14 cellular contexts compared by ENCODE assay signal in the genomic region with DNA sequence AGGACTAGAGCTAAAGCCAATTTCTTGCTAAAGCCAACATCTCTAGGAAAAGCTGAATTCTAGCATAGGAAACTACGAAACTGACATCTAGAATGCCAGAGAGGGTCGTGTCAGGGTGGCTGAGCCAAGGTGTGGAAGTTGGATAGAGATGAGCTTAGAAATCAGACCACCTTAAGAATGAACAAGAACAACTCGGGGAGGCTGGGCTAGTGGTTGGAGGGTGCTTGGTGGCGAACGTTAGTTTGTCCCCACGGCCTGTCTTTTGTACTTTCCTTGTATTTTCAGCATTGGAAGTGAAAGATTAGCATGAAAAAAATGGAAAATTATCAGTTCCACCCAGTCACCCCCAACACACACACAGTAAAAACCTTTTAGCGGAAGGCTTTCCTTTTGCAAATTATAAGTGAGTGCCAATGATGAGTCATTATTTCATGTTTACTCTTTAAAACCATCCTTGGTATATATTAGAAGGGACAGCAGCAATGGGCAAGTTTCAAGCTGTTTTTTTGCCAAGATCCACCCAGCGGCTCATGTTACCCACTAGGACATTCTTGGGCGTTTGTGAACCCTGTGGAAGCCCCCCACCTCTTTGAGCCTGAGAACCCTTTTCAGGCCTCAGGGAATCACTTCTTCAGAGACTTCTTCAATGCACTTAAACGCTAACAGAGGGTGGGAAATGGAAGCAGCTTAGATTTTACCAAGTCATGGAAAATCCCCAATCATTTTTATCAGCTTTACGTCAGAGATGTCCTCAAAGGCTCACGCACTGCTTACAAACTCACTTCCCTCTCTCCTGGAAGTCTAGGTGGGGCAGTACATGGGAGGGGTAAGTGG. TPM values are rescaled to one million over a fixed set of nuclear protein-coding genes. Genes with fewer than 3 reads are reported as not detected.
A peak's percentile ranks its signal among the peaks of the same experiment; 100 is the strongest.
DNase-seq lines count a peak whose midpoint lies in the region; ATAC-seq and TF ChIP-seq lines count a peak whose summit lies in the region.
"Had no signal": no experiment of that assay in that cellular context is flagged by ENCODE, and none has a peak within 500 bp of the region (broad histone marks: within the 10 kb centered on the region; RNA-seq: fewer than 3 reads in every experiment).

No MANE protein-coding gene starts in this region.

- CTCF ChIA-PET in HEK293 (lab: Yijun Ruan, JAX): interaction anchor here (0.6 to 0.7 kb wide), 3 partner anchors 67 to 1067 kb away, joined by 3 to 9 read pairs (median 4); no protein-coding TSS in a partner anchor
- CTCF ChIA-PET in activated CD8-positive, alpha-beta T cell treated with anti-CD3 and anti-CD28 coated beads, Interleukin-2, amount 10 ng/mL, durations not matched to agents 7 days and 5 days (lab: Charles Lee): no interaction called here

- ATAC-seq in activated CD8-positive, alpha-beta T cell treated with anti-CD3 and anti-CD28 coated beads, Interleukin-2, amount 10 ng/mL, durations not matched to agents 7 days and 5 days: no peak
- ATAC-seq: stimulated activated naive B cell treated with anti-CD40 and anti-IgM and Interleukin-4, amounts not matched to agents 10 μg/mL and 1 μg/mL and 100 μg/mL, for 72 hours had no signal

- H3K9me3 Mint-ChIP-seq in activated CD8-positive, alpha-beta T cell treated with anti-CD3 and anti-CD28 coated beads, Interleukin-2, amount 10 ng/mL, durations not matched to agents 7 days and 5 days (ENCODE audit: insufficient read depth): no peaks in the 10 kb centered on the region
- H3K9me3 Mint-ChIP-seq: stimulated activated naive B cell treated with anti-CD40 and anti-IgM and Interleukin-4, amounts not matched to agents 10 μg/mL and 1 μg/mL and 100 μg/mL, for 72 hours had no signal

- H3K4me1 ChIP-seq in HEK293 (ENCODE audit: control insufficient read depth, insufficient read depth, low read length): peaks cover 8% of the 10 kb centered on the region

- H3K36me3 ChIP-seq in HEK293 (ENCODE audit: control insufficient read depth in 2 of 2, insufficient read depth in 1 of 2, low read length in 2 of 2) (no peaks in the 10 kb centered on the region), WERI-Rb-1 (no peaks in the 10 kb centered on the region)
- H3K36me3 ChIP-seq: BLaER1 treated with 17β-estradiol and CSF1 and Interleukin-3, amounts not matched to agents 10 nM and 100 nM had no signal

- TF ChIP-seq CTCF in 22Rv1 (IDR thresholded peaks at IDR 0.05) (no peak), HEK293 (tag by site-specific recombination; IDR thresholded peaks at IDR 0.05) (no peak), WERI-Rb-1 (IDR thresholded peaks at IDR 0.05; ENCODE audit: low read depth, low read length) (no peak)

- H3K27ac ChIP-seq in 22Rv1 (peak overlapping the region; percentile 25; the same call in 1 of the 2 replicates), HEK293 (ENCODE audit: extremely low read depth, low read depth, low read length) (peak overlapping the region; percentile 69), WERI-Rb-1 (peak overlapping the region; percentile 30)
- H3K27ac ChIP-seq: BLaER1 treated with 17β-estradiol and CSF1 and Interleukin-3, amounts not matched to agents 10 nM and 100 nM had no signal

- H3K4me3 Mint-ChIP-seq in activated CD8-positive, alpha-beta T cell treated with anti-CD3 and anti-CD28 coated beads, Interleukin-2, amount 10 ng/mL, durations not matched to agents 7 days and 5 days: no peak overlapping the region
- H3K4me3 Mint-ChIP-seq: stimulated activated naive B cell treated with anti-CD40 and anti-IgM and Interleukin-4, amounts not matched to agents 10 μg/mL and 1 μg/mL and 100 μg/mL, for 72 hours had no signal

- H3K27me3 Mint-ChIP-seq in activated CD8-positive, alpha-beta T cell treated with anti-CD3 and anti-CD28 coated beads, Interleukin-2, amount 10 ng/mL, durations not matched to agents 7 days and 5 days (ENCODE audit: low read depth): no peaks in the 10 kb centered on the region

- H3K4me1 Mint-ChIP-seq in activated CD8-positive, alpha-beta T cell treated with anti-CD3 and anti-CD28 coated beads, Interleukin-2, amount 10 ng/mL, durations not matched to agents 7 days and 5 days (ENCODE audit: low read depth): no peaks in the 10 kb centered on the region
- H3K4me1 Mint-ChIP-seq: stimulated activated naive B cell treated with anti-CD40 and anti-IgM and Interleukin-4, amounts not matched to agents 10 μg/mL and 1 μg/mL and 100 μg/mL, for 72 hours had no signal

- POLR2A ChIA-PET in HEK293 (lab: Yijun Ruan, JAX): interaction anchor here (1.0 kb wide), 1 partner anchor 25 kb away, joined by 4 read pairs; no protein-coding TSS in a partner anchor
- POLR2A ChIA-PET in activated CD8-positive, alpha-beta T cell treated with anti-CD3 and anti-CD28 coated beads, Interleukin-2, amount 10 ng/mL, durations not matched to agents 7 days and 5 days (lab: Charles Lee): no interaction called here

- no peaks in the 10 kb centered on the region for H3K27me3 ChIP-seq in WERI-Rb-1 (ENCODE audit: insufficient read depth, low read depth, severe bottlenecking)

- H3K9me3 ChIP-seq in HEK293 (ENCODE audit: control insufficient read depth, insufficient read depth, low read depth, low read length): no peaks in the 10 kb centered on the region
- no peaks in the 10 kb centered on the region for H3K9me3 ChIP-seq in WERI-Rb-1 (ENCODE audit: severe bottlenecking)
- H3K9me3 ChIP-seq: BLaER1 treated with 17β-estradiol and CSF1 and Interleukin-3, amounts not matched to agents 10 nM and 100 nM had no signal

- no peaks in the 10 kb centered on the region for H3K36me3 Mint-ChIP-seq in activated CD8-positive, alpha-beta T cell treated with anti-CD3 and anti-CD28 coated beads, Interleukin-2, amount 10 ng/mL, durations not matched to agents 7 days and 5 days (ENCODE audit: low read depth)
- H3K36me3 Mint-ChIP-seq: stimulated activated naive B cell treated with anti-CD40 and anti-IgM and Interleukin-4, amounts not matched to agents 10 μg/mL and 1 μg/mL and 100 μg/mL, for 72 hours had no signal

- no peak overlapping the region for H3K4me3 ChIP-seq in HEK293 (ENCODE audit: low read depth, low read length)
- no peak overlapping the region for H3K4me3 ChIP-seq in WERI-Rb-1 (ENCODE audit: low read depth, low read length)
- H3K4me3 ChIP-seq: BLaER1 treated with 17β-estradiol and CSF1 and Interleukin-3, amounts not matched to agents 10 nM and 100 nM had no signal

- no peak overlapping the region for H3K27ac Mint-ChIP-seq in activated CD8-positive, alpha-beta T cell treated with anti-CD3 and anti-CD28 coated beads, Interleukin-2, amount 10 ng/mL, durations not matched to agents 7 days and 5 days
- H3K27ac Mint-ChIP-seq: stimulated activated naive B cell treated with anti-CD40 and anti-IgM and Interleukin-4, amounts not matched to agents 10 μg/mL and 1 μg/mL and 100 μg/mL, for 72 hours had no signal

- no peak for DNase-seq in WERI-Rb-1
- DNase-seq in glomerular visceral epithelial cell (ENCODE audit: extremely low spot score): peak; percentile 1
- no peak for DNase-seq in AML-193 (lab: John Stamatoyannopoulos, UW)
- DNase-seq in RKO (ENCODE audit: low spot score): no peak
- DNase-seq in GM19240 (ENCODE audit: insufficient read length, low spot score): no peak
- no peak for DNase-seq in activated CD8-positive, alpha-beta T cell treated with anti-CD3 and anti-CD28 coated beads, Interleukin-2, amount 10 ng/mL, durations not matched to agents 7 days and 5 days
- DNase-seq: anterior cingulate cortex; kidney glomerular epithelial cell; MM.1S; NCI-H510A treated with DMSO at 0.1 percent for 48 hours; stimulated activated naive B cell treated with anti-CD40 and anti-IgM and Interleukin-4, amounts not matched to agents 10 μg/mL and 1 μg/mL and 100 μg/mL, for 72 hours had no signal

TF ChIP-seq in HEK293, 187 proteins besides CTCF, POLR2A, EP300 and RAD21 (continues in another document):
- TF ChIP-seq ZNF239 (tag by site-specific recombination; IDR thresholded peaks at IDR 0.05) (no peak), ZBTB20 (tag by site-specific recombination; IDR thresholded peaks at IDR 0.05) (no peak), PRDM1 (tag by site-specific recombination; IDR thresholded peaks at IDR 0.05) (peak; percentile 28; the same call in 1 of the 2 replicates), ZNF514 (tag by site-specific recombination; IDR thresholded peaks at IDR 0.05) (no peak), SP7 (tag by site-specific recombination; IDR thresholded peaks at IDR 0.05) (peak; percentile 76), ZSCAN16 (tag by site-specific recombination; IDR thresholded peaks at IDR 0.05) (no peak), ZNF660 (tag by site-specific recombination; IDR thresholded peaks at IDR 0.05) (peak; percentile 58; the same call in 1 of the 2 replicates), ZNF623 (tag by site-specific recombination; IDR thresholded peaks at IDR 0.05) (no peak), ZNF785 (tag by site-specific recombination; IDR thresholded peaks at IDR 0.05) (no peak), ZNF473 (tag by site-specific recombination; IDR thresholded peaks at IDR 0.05) (no peak)

RNA-seq across cellular contexts. Expression of a gene that starts 4.9 kb away (rescaled TPM):
- not detected for total RNA-seq in activated CD8-positive, alpha-beta T cell treated with anti-CD3 and anti-CD28 coated beads, Interleukin-2, amount 10 ng/mL, durations not matched to agents 7 days and 5 days

RNA-seq across cellular contexts. Expression of a gene that starts 30.7 kb away (rescaled TPM):
- total RNA-seq in activated CD8-positive, alpha-beta T cell treated with anti-CD3 and anti-CD28 coated beads, Interleukin-2, amount 10 ng/mL, durations not matched to agents 7 days and 5 days: not detected
